30 cellular contexts compared by ENCODE assay signal in genomic region chr9:101030022-101030391, GRCh38. TPM values are rescaled to one million over a fixed set of nuclear protein-coding genes. Genes with fewer than 3 reads are reported as not detected.
DNase-seq lines count a peak whose midpoint lies in the region; TF ChIP-seq lines count a peak whose summit lies in the region.
"Had no signal": no experiment of that assay in that cellular context is flagged by ENCODE, and none has a peak within 500 bp of the region (broad histone marks: within the 10 kb centered on the region; RNA-seq: fewer than 3 reads in every experiment).

No MANE protein-coding gene starts in this region.

- no peaks in the 10 kb centered on the region for H3K9me3 Mint-ChIP-seq in brain
- no peaks in the 10 kb centered on the region for H3K9me3 Mint-ChIP-seq in osteocyte (ENCODE audit: unreplicated experiment)
- H3K9me3 Mint-ChIP-seq in immature natural killer cell: peaks cover 0 to 28% (median 8%) of the 10 kb centered on the region in 6 donors
- H3K9me3 Mint-ChIP-seq: activated CD4-positive, alpha-beta memory T cell treated with anti-CD3 and anti-CD28 coated beads for 36 hours; activated naive CD4-positive, alpha-beta T cell treated with anti-CD3 and anti-CD28 coated beads, Interleukin-2, amount 50 U/mL, for 72 hours; activated T-helper 17 cell treated with anti-CD3 and anti-CD28 coated beads, Interleukin-2, amount 50 U/mL, for 72 hours; dendritic cell treated with granulocyte-macrophage colony-stimulating factor and Interleukin-4, amounts not matched to agents 40 ng/mL and 50 ng/mL, for 4 days; stimulated activated memory B cell treated with anti-CD40 and anti-IgM and Interleukin-4, amounts not matched to agents 10 μg/mL and 1 μg/mL and 100 μg/mL, for 72 hours had no signal

- in situ Hi-C loops in GM13976 (cut with MboI; ENCODE audit: low sequenced_read_pairs, unreplicated experiment): no loop called here

- H3K4me1 Mint-ChIP-seq in brain: peaks cover 60% of the 10 kb centered on the region
- H3K4me1 Mint-ChIP-seq in osteocyte (ENCODE audit: unreplicated experiment): peaks cover 7% of the 10 kb centered on the region
- H3K4me1 Mint-ChIP-seq in immature natural killer cell: no peaks in the 10 kb centered on the region
- H3K4me1 Mint-ChIP-seq: activated T-helper 17 cell treated with anti-CD3 and anti-CD28 coated beads, Interleukin-2, amount 50 U/mL, for 72 hours; stimulated activated memory B cell treated with anti-CD40 and anti-IgM and Interleukin-4, amounts not matched to agents 10 μg/mL and 1 μg/mL and 100 μg/mL, for 72 hours had no signal

- TF ChIP-seq CTCF in brain (conservative IDR thresholded peaks at IDR 0.05): no peak
- TF ChIP-seq CTCF in osteocyte (IDR thresholded peaks at IDR 0.05): no peak
- TF ChIP-seq CTCF in GM13976 (IDR thresholded peaks at IDR 0.05; ENCODE audit: borderline replicate concordance, control extremely low read depth, extremely low read depth, insufficient read depth, missing control alignments): no peak

- no peak for DNase-seq in osteocyte (ENCODE audit: extremely low spot score, unreplicated experiment)
- no peak for DNase-seq in immature natural killer cell
- DNase-seq in DMS114 treated with DMSO at 0.1 percent for 48 hours (lab: John Stamatoyannopoulos, UW; ENCODE audit: unreplicated experiment): no peak
- no peak for DNase-seq in GM13976 (ENCODE audit: low spot score)
- DNase-seq: activated CD4-positive, alpha-beta memory T cell treated with anti-CD3 and anti-CD28 coated beads for 36 hours; activated CD8-positive, alpha-beta memory T cell treated with anti-CD3 and anti-CD28 coated beads, Interleukin-2, amount 50 U/mL, for 48 hours; Calu3; central memory CD4-positive, alpha-beta T cell; GOT3; kidney glomerular epithelial cell; lower lobe of right lung; NCI-H1092 treated with DMSO at 0.1 percent for 48 hours; NCI-H2029; NCI-H2227 treated with DMSO at 0.1 percent for 48 hours; psoas muscle; stimulated activated CD4-positive, alpha-beta T cell treated with anti-CD3 and anti-CD28 coated beads, Interleukin-4, amount 100 ng/mL, for 4 hours; T-helper 1 cell had no signal

- H3K9ac ChIP-seq in HUES48 (ENCODE audit: low read depth, low read length): no peak overlapping the region

- H3K27ac Mint-ChIP-seq in brain: peak overlapping the region; percentile 36 to 98 (median 93)
- H3K27ac Mint-ChIP-seq in osteocyte (ENCODE audit: unreplicated experiment): no peak overlapping the region
- H3K27ac Mint-ChIP-seq in immature natural killer cell: no peak overlapping the region
- H3K27ac Mint-ChIP-seq: activated CD4-positive, alpha-beta memory T cell treated with anti-CD3 and anti-CD28 coated beads for 36 hours; activated naive CD4-positive, alpha-beta T cell treated with anti-CD3 and anti-CD28 coated beads, Interleukin-2, amount 50 U/mL, for 72 hours; activated T-helper 17 cell treated with anti-CD3 and anti-CD28 coated beads, Interleukin-2, amount 50 U/mL, for 72 hours; dendritic cell treated with granulocyte-macrophage colony-stimulating factor and Interleukin-4, amounts not matched to agents 40 ng/mL and 50 ng/mL, for 4 days; stimulated activated memory B cell treated with anti-CD40 and anti-IgM and Interleukin-4, amounts not matched to agents 10 μg/mL and 1 μg/mL and 100 μg/mL, for 72 hours had no signal

- no peak overlapping the region for H3K27ac ChIP-seq in HUES48 (ENCODE audit: low read depth, low read length)
- H3K27ac ChIP-seq: gastroesophageal sphincter, lower lobe of right lung, psoas muscle, upper lobe of left lung had no signal

- H3K36me3 Mint-ChIP-seq in brain (no peaks in the 10 kb centered on the region), osteocyte (ENCODE audit: unreplicated experiment) (no peaks in the 10 kb centered on the region), immature natural killer cell (peaks cover 0 to 3% (median 0%) of the 10 kb centered on the region in 3 donors)
- H3K36me3 Mint-ChIP-seq: activated CD4-positive, alpha-beta memory T cell treated with anti-CD3 and anti-CD28 coated beads for 36 hours; activated naive CD4-positive, alpha-beta T cell treated with anti-CD3 and anti-CD28 coated beads, Interleukin-2, amount 50 U/mL, for 72 hours; stimulated activated memory B cell treated with anti-CD40 and anti-IgM and Interleukin-4, amounts not matched to agents 10 μg/mL and 1 μg/mL and 100 μg/mL, for 72 hours had no signal

- H3K27me3 Mint-ChIP-seq in brain (peaks cover 51% of the 10 kb centered on the region), osteocyte (ENCODE audit: unreplicated experiment) (peaks cover 73% of the 10 kb centered on the region), immature natural killer cell (ENCODE audit: low read depth in 3 of 3) (peaks cover 3 to 8% (median 4%) of the 10 kb centered on the region in 3 donors)

- H3K4me1 ChIP-seq in HUES48 (ENCODE audit: control insufficient read depth, insufficient read depth, low read length): peaks cover 11% of the 10 kb centered on the region; the same call in 1 of the 2 replicates
- H3K4me1 ChIP-seq: lower lobe of right lung, psoas muscle had no signal

- H3K9me3 ChIP-seq in HUES48 (ENCODE audit: control insufficient read depth, insufficient read depth, low read length) (no peaks in the 10 kb centered on the region), iPS-18c (ENCODE audit: control insufficient read depth, insufficient read depth, low read length) (no peaks in the 10 kb centered on the region)
- H3K9me3 ChIP-seq: gastroesophageal sphincter, lower lobe of right lung, psoas muscle, upper lobe of left lung had no signal

- H3K4me3 ChIP-seq in HUES48 (ENCODE audit: low read depth, low read length) (peak overlapping the region; percentile 86), iPS-18c (ENCODE audit: insufficient read depth, low read depth, low read length) (peak overlapping the region; percentile 92; the same call in 1 of the 2 replicates)
- H3K4me3 ChIP-seq: psoas muscle had no signal

- peak overlapping the region; percentile 88 to 95 (median 92) for H3K4me3 Mint-ChIP-seq in brain
- H3K4me3 Mint-ChIP-seq in osteocyte (ENCODE audit: unreplicated experiment): peak overlapping the region; percentile 26
- no peak overlapping the region for H3K4me3 Mint-ChIP-seq in immature natural killer cell
- H3K4me3 Mint-ChIP-seq: activated CD4-positive, alpha-beta memory T cell treated with anti-CD3 and anti-CD28 coated beads for 36 hours; activated T-helper 17 cell treated with anti-CD3 and anti-CD28 coated beads, Interleukin-2, amount 50 U/mL, for 72 hours; dendritic cell treated with granulocyte-macrophage colony-stimulating factor and Interleukin-4, amounts not matched to agents 40 ng/mL and 50 ng/mL, for 4 days; stimulated activated memory B cell treated with anti-CD40 and anti-IgM and Interleukin-4, amounts not matched to agents 10 μg/mL and 1 μg/mL and 100 μg/mL, for 72 hours had no signal

- H3K36me3 ChIP-seq in HUES48 (ENCODE audit: control insufficient read depth, insufficient read depth, low read length): no peaks in the 10 kb centered on the region
- H3K36me3 ChIP-seq: gastroesophageal sphincter, lower lobe of right lung, upper lobe of left lung had no signal

- peaks cover 66% of the 10 kb centered on the region for H3K27me3 ChIP-seq in HUES48 (ENCODE audit: control insufficient read depth, insufficient read depth, low read length)

RNA-seq across cellular contexts. Expression of gene PLPPR1, which starts 1.5 kb away (rescaled TPM):
- 7.1 TPM for polyA plus RNA-seq in brain (ENCODE audit: insufficient read depth, low read depth, low replicate concordance)
- total RNA-seq in osteocyte: not detected in 2 replicates
- not detected for polyA plus RNA-seq in immature natural killer cell
- total RNA-seq: activated CD4-positive, alpha-beta memory T cell treated with anti-CD3 and anti-CD28 coated beads for 36 hours; activated naive CD4-positive, alpha-beta T cell treated with anti-CD3 and anti-CD28 coated beads, Interleukin-2, amount 50 U/mL, for 72 hours; activated T-helper 17 cell treated with anti-CD3 and anti-CD28 coated beads, Interleukin-2, amount 50 U/mL, for 72 hours; aorta; Calu3; M059J; RPMI7951; SK-MEL-5 had no signal
- polyA plus RNA-seq: aorta had no signal

Comparison
In these comparisons a context has a peak if more than half of its experiments do, and no peak if none do; other contexts are left out.
1. H3K27ac Mint-ChIP-seq: peak in brain (5 of 5); none in osteocyte (single experiment) and immature natural killer cell (0 of 6).
2. H3K4me3 Mint-ChIP-seq: peak in brain (5 of 5) and osteocyte (single experiment); none in immature natural killer cell (0 of 5).